ENCODE assay signal across 1 cellular context in the genomic region with DNA sequence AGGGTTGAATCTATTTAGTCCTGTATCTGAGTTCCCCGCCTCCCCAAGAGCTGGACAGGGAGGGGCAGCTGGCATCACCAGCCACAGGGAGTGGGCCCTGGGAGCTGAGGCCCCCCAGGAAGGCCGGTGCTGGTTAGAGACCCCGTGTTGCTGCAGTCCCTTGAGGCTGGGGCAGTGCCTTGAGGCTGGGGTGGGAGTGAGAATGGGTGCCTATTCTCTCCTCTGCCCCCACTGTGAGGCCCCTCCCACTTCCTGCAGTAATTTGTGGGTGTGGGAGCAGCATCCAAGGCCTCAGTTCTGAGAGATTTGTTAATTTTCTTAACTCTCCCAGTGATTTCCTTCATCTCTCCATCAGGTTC.
TF ChIP-seq lines count a peak whose summit lies in the region.

No MANE protein-coding gene starts in this region.

TF ChIP-seq in A549, 52 proteins besides CTCF, POLR2A, EP300 and RAD21 (continued from another document):
- TF ChIP-seq, protein P1, sequence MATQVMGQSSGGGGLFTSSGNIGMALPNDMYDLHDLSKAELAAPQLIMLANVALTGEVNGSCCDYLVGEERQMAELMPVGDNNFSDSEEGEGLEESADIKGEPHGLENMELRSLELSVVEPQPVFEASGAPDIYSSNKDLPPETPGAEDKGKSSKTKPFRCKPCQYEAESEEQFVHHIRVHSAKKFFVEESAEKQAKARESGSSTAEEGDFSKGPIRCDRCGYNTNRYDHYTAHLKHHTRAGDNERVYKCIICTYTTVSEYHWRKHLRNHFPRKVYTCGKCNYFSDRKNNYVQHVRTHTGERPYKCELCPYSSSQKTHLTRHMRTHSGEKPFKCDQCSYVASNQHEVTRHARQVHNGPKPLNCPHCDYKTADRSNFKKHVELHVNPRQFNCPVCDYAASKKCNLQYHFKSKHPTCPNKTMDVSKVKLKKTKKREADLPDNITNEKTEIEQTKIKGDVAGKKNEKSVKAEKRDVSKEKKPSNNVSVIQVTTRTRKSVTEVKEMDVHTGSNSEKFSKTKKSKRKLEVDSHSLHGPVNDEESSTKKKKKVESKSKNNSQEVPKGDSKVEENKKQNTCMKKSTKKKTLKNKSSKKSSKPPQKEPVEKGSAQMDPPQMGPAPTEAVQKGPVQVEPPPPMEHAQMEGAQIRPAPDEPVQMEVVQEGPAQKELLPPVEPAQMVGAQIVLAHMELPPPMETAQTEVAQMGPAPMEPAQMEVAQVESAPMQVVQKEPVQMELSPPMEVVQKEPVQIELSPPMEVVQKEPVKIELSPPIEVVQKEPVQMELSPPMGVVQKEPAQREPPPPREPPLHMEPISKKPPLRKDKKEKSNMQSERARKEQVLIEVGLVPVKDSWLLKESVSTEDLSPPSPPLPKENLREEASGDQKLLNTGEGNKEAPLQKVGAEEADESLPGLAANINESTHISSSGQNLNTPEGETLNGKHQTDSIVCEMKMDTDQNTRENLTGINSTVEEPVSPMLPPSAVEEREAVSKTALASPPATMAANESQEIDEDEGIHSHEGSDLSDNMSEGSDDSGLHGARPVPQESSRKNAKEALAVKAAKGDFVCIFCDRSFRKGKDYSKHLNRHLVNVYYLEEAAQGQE (IDR thresholded peaks at IDR 0.05): no peak
- TF ChIP-seq PHF8 (IDR thresholded peaks at IDR 0.05; ENCODE audit: borderline replicate concordance, low read depth) (no peak), HOXB13 (CRISPR knock-in tag; IDR thresholded peaks at IDR 0.05; ENCODE audit: low read depth) (no peak), ZNF302 (CRISPR knock-in tag; IDR thresholded peaks at IDR 0.05) (no peak), CHD4 (IDR thresholded peaks at IDR 0.05; ENCODE audit: borderline replicate concordance) (no peak), MAFK (IDR thresholded peaks at IDR 0.05; ENCODE audit: partially characterized antibody) (no peak), BHLHE40 (IDR thresholded peaks at IDR 0.05; ENCODE audit: low read depth, low read length) (no peak), HEYL (CRISPR knock-in tag; IDR thresholded peaks at IDR 0.05) (no peak), JUNB (IDR thresholded peaks at IDR 0.05) (no peak), ESRRA (IDR thresholded peaks at IDR 0.05; ENCODE audit: borderline replicate concordance, low read length) (no peak)
- TF ChIP-seq, protein P2, sequence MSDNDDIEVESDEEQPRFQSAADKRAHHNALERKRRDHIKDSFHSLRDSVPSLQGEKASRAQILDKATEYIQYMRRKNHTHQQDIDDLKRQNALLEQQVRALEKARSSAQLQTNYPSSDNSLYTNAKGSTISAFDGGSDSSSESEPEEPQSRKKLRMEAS (IDR thresholded peaks at IDR 0.05): no peak
- TF ChIP-seq, protein P3, sequence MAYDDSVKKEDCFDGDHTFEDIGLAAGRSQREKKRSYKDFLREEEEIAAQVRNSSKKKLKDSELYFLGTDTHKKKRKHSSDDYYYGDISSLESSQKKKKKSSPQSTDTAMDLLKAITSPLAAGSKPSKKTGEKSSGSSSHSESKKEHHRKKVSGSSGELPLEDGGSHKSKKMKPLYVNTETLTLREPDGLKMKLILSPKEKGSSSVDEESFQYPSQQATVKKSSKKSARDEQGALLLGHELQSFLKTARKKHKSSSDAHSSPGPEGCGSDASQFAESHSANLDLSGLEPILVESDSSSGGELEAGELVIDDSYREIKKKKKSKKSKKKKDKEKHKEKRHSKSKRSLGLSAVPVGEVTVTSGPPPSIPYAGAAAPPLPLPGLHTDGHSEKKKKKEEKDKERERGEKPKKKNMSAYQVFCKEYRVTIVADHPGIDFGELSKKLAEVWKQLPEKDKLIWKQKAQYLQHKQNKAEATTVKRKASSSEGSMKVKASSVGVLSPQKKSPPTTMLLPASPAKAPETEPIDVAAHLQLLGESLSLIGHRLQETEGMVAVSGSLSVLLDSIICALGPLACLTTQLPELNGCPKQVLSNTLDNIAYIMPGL (CRISPR knock-in tag; IDR thresholded peaks at IDR 0.05; ENCODE audit: borderline replicate concordance): no peak
- TF ChIP-seq, protein P4, sequence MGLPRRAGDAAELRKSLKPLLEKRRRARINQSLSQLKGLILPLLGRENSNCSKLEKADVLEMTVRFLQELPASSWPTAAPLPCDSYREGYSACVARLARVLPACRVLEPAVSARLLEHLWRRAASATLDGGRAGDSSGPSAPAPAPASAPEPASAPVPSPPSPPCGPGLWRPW (IDR thresholded peaks at IDR 0.05): no peak
